Comparison of ENCODE assay signal across 25 cellular contexts in genomic region chr1:31567956-31568570, GRCh38. TPM values are rescaled to one million over a fixed set of nuclear protein-coding genes. Genes with fewer than 3 reads are reported as not detected.
DNase-seq lines count a peak whose midpoint lies in the region; ATAC-seq and TF ChIP-seq lines count a peak whose summit lies in the region.
"Had no signal": no experiment of that assay in that cellular context is flagged by ENCODE, and none has a peak within 500 bp of the region (broad histone marks: within the 10 kb centered on the region; RNA-seq: fewer than 3 reads in every experiment).

No MANE protein-coding gene starts in this region.

- no peak overlapping the region for H3K9ac ChIP-seq in IMR-90 (ENCODE audit: low read depth, low read length)
- H3K9ac ChIP-seq in trophoblast cell (ENCODE audit: low read length) = no peak overlapping the region

- H2BK120ac ChIP-seq in IMR-90 (ENCODE audit: low read depth, low read length) (no peak overlapping the region), trophoblast cell (ENCODE audit: insufficient read depth, low read length, poor library complexity) (peak overlapping the region; percentile 35)

- peak overlapping the region; percentile 20; the same call in 1 of the 2 replicates for H3K4ac ChIP-seq in IMR-90 (ENCODE audit: low read depth, low read length)
- H3K4ac ChIP-seq in trophoblast cell (ENCODE audit: low read depth, low read length) = peak overlapping the region; percentile 40

- no CpG with 5 or more reads among the region's 10 CpGs for WGBS in IMR-90 (ENCODE audit: extremely low coverage in 2 of 2, insufficient read length in 1 of 2), 2 experiments
- WGBS in trophoblast cell (ENCODE audit: extremely low coverage, insufficient coverage, insufficient read length) = no CpG with 5 or more reads among the region's 10 CpGs

- ATAC-seq in IMR-90 (ENCODE audit: low read depth) (no peak), HG03280 (IDR thresholded peaks at IDR 0.05; ENCODE audit: unreplicated experiment) (no peak), HG02981 (IDR thresholded peaks at IDR 0.05; ENCODE audit: unreplicated experiment) (no peak)
- ATAC-seq: activated CD8-positive, alpha-beta memory T cell treated with anti-CD3 and anti-CD28 coated beads, Interleukin-2, amount 10 ng/mL, durations not matched to agents 7 days and 5 days; activated naive CD8-positive, alpha-beta T cell treated with anti-CD3 and anti-CD28 coated beads, Interleukin-2, amount 50 U/mL, for 24 hours; activated T-helper 17 cell treated with anti-CD3 and anti-CD28 coated beads, Interleukin-2, amount 50 U/mL, for 72 hours; CD8-positive, alpha-beta T cell; naive thymus-derived CD8-positive, alpha-beta T cell had no signal

- in situ Hi-C loops in Caki2 (cut with HindIII; ENCODE audit: low pct_unique_long_range_greater_than_20kb, low sequenced_read_pairs) = no loop called here
- in situ Hi-C loops in IMR-90 (cut with MboI; ENCODE audit: low sequenced_read_pairs) = loop anchor here (10.0 kb wide), 2 partner anchors 47 to 157 kb away; partner anchors contain the start of gene HCRTR1

- no peak for TF ChIP-seq POLR2A in IMR-90 (IDR thresholded peaks at IDR 0.05; ENCODE audit: low read depth, low read length)

- CTCF ChIA-PET in IMR-90 (lab: Yijun Ruan, JAX) = interaction anchor here (1.0 kb wide), 1 partner anchor 177 kb away, joined by 3 read pairs; no protein-coding TSS in a partner anchor

- H4K8ac ChIP-seq in IMR-90 (ENCODE audit: low read depth in 2 of 2, low read length in 2 of 2) = no peak overlapping the region
- no peak overlapping the region for H4K8ac ChIP-seq in trophoblast cell (ENCODE audit: low read depth, low read length)

- H4K91ac ChIP-seq in IMR-90 (ENCODE audit: insufficient read depth, low read depth, low read length) = no peak overlapping the region
- H4K91ac ChIP-seq in trophoblast cell (ENCODE audit: low read depth, low read length) = peak overlapping the region; percentile 75

- H3K79me2 ChIP-seq in trophoblast cell (ENCODE audit: control insufficient read depth, insufficient read depth, low read length, poor library complexity) = peaks cover 13% of the 10 kb centered on the region

- POLR2A ChIA-PET in IMR-90 (lab: Charles Lee; ENCODE audit: unreplicated experiment) = no interaction called here

- TF ChIP-seq CTCF in IMR-90 (conservative IDR thresholded peaks at IDR 0.05; ENCODE audit: low read depth, low read length) = no peak

- dilution Hi-C loops in IMR-90 (cut with HindIII; ENCODE audit: low sequenced_read_pairs, unreplicated experiment) = no loop called here

- H2AK5ac ChIP-seq in IMR-90 (ENCODE audit: low read depth, low read length) (no peak overlapping the region), trophoblast cell (ENCODE audit: low read length) (peak overlapping the region; percentile 47)

- intact Hi-C loops in IMR-90 (cut with micrococcal nuclease) = loop anchor here (10.0 kb wide), 1 partner anchor 397 kb away; no protein-coding TSS in a partner anchor

- H3K9me3 ChIP-seq in IMR-90 (ENCODE audit: control insufficient read depth, insufficient read depth, low read length) = no peaks in the 10 kb centered on the region
- H3K9me3 ChIP-seq in trophoblast cell (ENCODE audit: insufficient read depth, low read depth, low read length) = no peaks in the 10 kb centered on the region
- H3K9me3 ChIP-seq: breast epithelium, ovary, tibial nerve had no signal

- H3K27me3 ChIP-seq in IMR-90 (ENCODE audit: control insufficient read depth, insufficient read depth, low read length) = no peaks in the 10 kb centered on the region
- H3K27me3 ChIP-seq in trophoblast cell (ENCODE audit: insufficient read depth, low read length) = no peaks in the 10 kb centered on the region
- H3K27me3 ChIP-seq: breast epithelium, ovary, tibial nerve had no signal

- no peaks in the 10 kb centered on the region for H4K20me1 ChIP-seq in IMR-90 (ENCODE audit: insufficient read depth, low read length)

- H2BK12ac ChIP-seq in trophoblast cell (ENCODE audit: low read length) = peak overlapping the region; percentile 96

- H2AK9ac ChIP-seq in IMR-90 (replicated peaks; ENCODE audit: low read depth, low read length, poor library complexity) = no peak overlapping the region

- H3K79me1 ChIP-seq in IMR-90 (ENCODE audit: low read depth in 1 of 2, low read length in 2 of 2) (no peaks in the 10 kb centered on the region), trophoblast cell (ENCODE audit: low read length) (peaks cover 49% of the 10 kb centered on the region)

- H3K4me3 ChIP-seq in IMR-90 (ENCODE audit: insufficient read depth, low read depth, low read length) (no peak overlapping the region), trophoblast cell (ENCODE audit: low read depth, low read length) (no peak overlapping the region)
- H3K4me3 ChIP-seq: breast epithelium, ovary, tibial nerve had no signal

- peak; percentile 72 for DNase-seq in Caki2 (ENCODE audit: low read depth)
- no peak for DNase-seq in IMR-90
- peak; percentile 48 for DNase-seq in fibroblast of gingiva (ENCODE audit: low read depth)
- DNase-seq in trophoblast cell = peak; percentile 65 to 83
- DNase-seq in SHP77 treated with DMSO at 0.1 percent for 48 hours (lab: John Stamatoyannopoulos, UW) = no peak
- no peak for DNase-seq in NCI-H82 treated with DMSO at 0.1 percent for 48 hours (lab: John Stamatoyannopoulos, UW; ENCODE audit: unreplicated experiment)
- DNase-seq: activated CD4-positive, alpha-beta T cell treated with anti-CD3 and anti-CD28 coated beads for 4 hours; activated CD8-positive, alpha-beta memory T cell treated with anti-CD3 and anti-CD28 coated beads, Interleukin-2, amount 10 ng/mL, durations not matched to agents 7 days and 5 days; activated naive CD8-positive, alpha-beta T cell treated with anti-CD3 and anti-CD28 coated beads, Interleukin-2, amount 50 U/mL, for 24 hours; naive thymus-derived CD8-positive, alpha-beta T cell; NCI-H1105; NCI-H510A; small intestine; stimulated activated naive CD4-positive, alpha-beta T cell had no signal

- peaks cover 8% of the 10 kb centered on the region for H3K4me1 ChIP-seq in IMR-90 (ENCODE audit: control insufficient read depth, insufficient read depth, low read length)
- H3K4me1 ChIP-seq in trophoblast cell (ENCODE audit: control insufficient read depth in 1 of 2, insufficient read depth in 2 of 2, low read length in 2 of 2) = peaks cover 42 to 51% of the 10 kb centered on the region in 2 experiments

- H2BK20ac ChIP-seq in IMR-90 (ENCODE audit: low read depth, low read length) = peak overlapping the region; percentile 14; the same call in 1 of the 2 replicates

- no TSS peak for BruUV-seq in IMR-90 (replicated peaks; lab: Mats Ljungman, UMichigan)

- H3K36me3 ChIP-seq in IMR-90 (ENCODE audit: control insufficient read depth, insufficient read depth, low read length) (no peaks in the 10 kb centered on the region), trophoblast cell (ENCODE audit: control insufficient read depth in 1 of 2, insufficient read depth in 2 of 2, low read length in 2 of 2) (no peaks in the 10 kb centered on the region)
- H3K36me3 ChIP-seq: breast epithelium, ovary, tibial nerve had no signal

- no peak overlapping the region for H3K14ac ChIP-seq in IMR-90 (replicated peaks; ENCODE audit: low read depth, low read length)
- H3K14ac ChIP-seq in trophoblast cell (ENCODE audit: low read length) = peak overlapping the region; percentile 11

- no peak overlapping the region for H3K56ac ChIP-seq in IMR-90 (ENCODE audit: extremely low read depth, insufficient read depth, low read length)

- no peak overlapping the region for H3K4me2 ChIP-seq in IMR-90 (ENCODE audit: low read depth, low read length)
- no peak overlapping the region for H3K4me2 ChIP-seq in trophoblast cell (ENCODE audit: low read length)

- peaks cover 7% of the 10 kb centered on the region for H3K9me1 ChIP-seq in IMR-90 (ENCODE audit: insufficient read depth, low read length)

- H2AFZ ChIP-seq in IMR-90 (replicated peaks; ENCODE audit: low read length, poor library complexity) (no peak overlapping the region), trophoblast cell (ENCODE audit: insufficient read depth, low read length, poor library complexity) (no peak overlapping the region)

- H3K27ac ChIP-seq in IMR-90 (ENCODE audit: insufficient read depth, low read length) = no peak overlapping the region
- H3K27ac ChIP-seq in trophoblast cell (ENCODE audit: low read depth, low read length) = no peak overlapping the region
- H3K27ac ChIP-seq: breast epithelium, epithelial cell of prostate, ovary, tibial nerve had no signal

- no peak overlapping the region for H2BK15ac ChIP-seq in IMR-90 (ENCODE audit: low read depth, low read length)

- TF ChIP-seq RAD21 in IMR-90 (IDR thresholded peaks at IDR 0.05; ENCODE audit: low read length) = no peak

- H4K12ac ChIP-seq in trophoblast cell (ENCODE audit: low read depth, low read length) = no peak overlapping the region

- H3K23ac ChIP-seq in IMR-90 (ENCODE audit: low read depth, low read length) (no peak overlapping the region), trophoblast cell (ENCODE audit: low read length) (no peak overlapping the region)

- H2BK5ac ChIP-seq in IMR-90 (ENCODE audit: low read depth, low read length, poor library complexity, severe bottlenecking) (no peak overlapping the region), trophoblast cell (ENCODE audit: low read depth, low read length, poor library complexity) (peak overlapping the region; percentile 32)

- no peak overlapping the region for H3K18ac ChIP-seq in IMR-90 (ENCODE audit: low read depth, low read length)
- no peak overlapping the region for H3K18ac ChIP-seq in trophoblast cell (ENCODE audit: low read length)

- no peak overlapping the region for H4K5ac ChIP-seq in IMR-90 (ENCODE audit: low read depth, low read length)

TF ChIP-seq in IMR-90, 13 proteins besides CTCF, POLR2A, EP300 and RAD21 (continues in another document):
- no peak for TF ChIP-seq RFX5 (IDR thresholded peaks at IDR 0.05; ENCODE audit: low read depth, low read length)
- TF ChIP-seq MXI1 (IDR thresholded peaks at IDR 0.05; ENCODE audit: borderline replicate concordance, low read depth, low read length) = no peak
- TF ChIP-seq CHD1 (IDR thresholded peaks at IDR 0.05; ENCODE audit: low read depth, low read length) = no peak
- no peak for TF ChIP-seq NFE2L2 (IDR thresholded peaks at IDR 0.05; ENCODE audit: low read depth, low read length)

RNA-seq across cellular contexts. Expression of gene TINAGL1, which starts 8.3 kb away (rescaled TPM):
- total RNA-seq in Caki2 (2014; rRNA removed; shearing (Covaris generic); ENCODE audit: low replicate concordance) = 706 and 710 TPM in 2 replicates
- total RNA-seq in IMR-90 (2012; rRNA removed) = 0.54 and 0.56 TPM in 2 replicates
- polyA plus RNA-seq in IMR-90 (2012; rRNA removed) = 1.4 and 1.5 TPM in 2 replicates
- 0.76 and 2.1 TPM in 2 replicates for polyA plus RNA-seq in IMR-90 (2012; cell fraction: cytosol; rRNA removed)
- 1.7 and 2.8 TPM in 2 replicates for polyA plus RNA-seq in IMR-90 (2012; cell fraction: nucleus; rRNA removed; ENCODE audit: low replicate concordance)
- polyA plus RNA-seq in trophoblast cell (2013) = 434 and 470 TPM in 2 replicates
- total RNA-seq: activated CD8-positive, alpha-beta memory T cell treated with anti-CD3 and anti-CD28 coated beads, Interleukin-2, amount 10 ng/mL, durations not matched to agents 7 days and 5 days; activated T-helper 17 cell treated with anti-CD3 and anti-CD28 coated beads, Interleukin-2, amount 50 U/mL, for 72 hours; CD8-positive, alpha-beta T cell; LHCN-M2; naive thymus-derived CD8-positive, alpha-beta T cell had no signal
- polyA plus RNA-seq: naive thymus-derived CD8-positive, alpha-beta T cell had no signal

RNA-seq across cellular contexts. Expression of gene HCRTR1, which starts 49.4 kb away (rescaled TPM):
- not detected in 2 replicates for total RNA-seq in Caki2 (2014; rRNA removed; shearing (Covaris generic); ENCODE audit: low replicate concordance)
- not detected in 2 replicates for total RNA-seq in IMR-90 (2012; rRNA removed)
- polyA plus RNA-seq in IMR-90 (2012; rRNA removed) = not detected in 2 replicates
- polyA plus RNA-seq in IMR-90 (2012; cell fraction: cytosol; rRNA removed) = not detected in 2 replicates
- 0.09 and 0.12 TPM in 2 replicates for polyA plus RNA-seq in IMR-90 (2012; cell fraction: nucleus; rRNA removed; ENCODE audit: low replicate concordance)
- 1.4 and 1.5 TPM in 2 replicates for polyA plus RNA-seq in trophoblast cell (2013)
- total RNA-seq: activated CD8-positive, alpha-beta memory T cell treated with anti-CD3 and anti-CD28 coated beads, Interleukin-2, amount 10 ng/mL, durations not matched to agents 7 days and 5 days; activated T-helper 17 cell treated with anti-CD3 and anti-CD28 coated beads, Interleukin-2, amount 50 U/mL, for 72 hours; breast epithelium; CD8-positive, alpha-beta T cell; H4; HT1080; LHCN-M2; naive thymus-derived CD8-positive, alpha-beta T cell; ovary had no signal
- polyA plus RNA-seq: naive thymus-derived CD8-positive, alpha-beta T cell; ovary had no signal

Comparison
In these comparisons a context has a peak if more than half of its experiments do, and no peak if none do; other contexts are left out.
1. DNase-seq: peak in Caki2 (single experiment), fibroblast of gingiva (single experiment) and trophoblast cell (2 of 2); none in IMR-90 (single experiment), SHP77 treated with DMSO at 0.1 percent for 48 hours (single experiment) and NCI-H82 treated with DMSO at 0.1 percent for 48 hours (single experiment).
2. RNA of gene TINAGL1, which starts 8.3 kb away (total RNA-seq): 706 to 710 TPM in Caki2; 0.54 to 0.56 TPM in IMR-90; every median in the first group is over 100 times any median in the second.